20 cellular contexts compared by ENCODE assay signal in the genomic region with DNA sequence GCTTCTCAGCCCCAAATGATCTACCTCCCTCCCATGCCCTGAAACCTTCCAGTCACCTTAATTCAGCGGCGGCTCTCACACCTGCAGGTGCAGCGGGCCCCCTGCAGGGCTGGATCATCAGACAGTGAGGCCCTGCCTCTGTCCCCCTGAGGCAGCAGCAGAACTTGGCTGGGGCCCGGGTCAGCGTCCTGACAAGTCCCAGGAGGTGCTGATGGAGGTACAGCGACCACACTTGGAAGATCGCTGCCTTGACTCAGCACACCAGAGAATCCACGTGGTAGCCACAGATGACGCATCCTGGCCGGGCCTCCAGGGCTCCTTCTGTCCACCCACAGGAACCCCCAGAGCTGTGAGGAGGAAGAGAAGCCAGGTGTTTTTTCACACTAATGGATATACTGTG.
DNase-seq lines count a peak whose midpoint lies in the region; ATAC-seq and TF ChIP-seq lines count a peak whose summit lies in the region.
"Had no signal": no experiment of that assay in that cellular context is flagged by ENCODE, and none has a peak within 500 bp of the region (broad histone marks: within the 10 kb centered on the region; RNA-seq: fewer than 3 reads in every experiment).

No MANE protein-coding gene starts in this region.

- no peak overlapping the region for H3K4me3 ChIP-seq in fibroblast of mammary gland (ENCODE audit: control insufficient read depth, low read depth, low read length)
- H3K4me3 ChIP-seq: colonic mucosa had no signal

- DNase-seq in A172 (ENCODE audit: low spot score) (peak; percentile 13), Daoy (ENCODE audit: low read depth) (peak; percentile 85), RPMI7951 (ENCODE audit: low read depth) (peak; percentile 83), fibroblast of mammary gland (ENCODE audit: low read depth) (peak; percentile 81), progenitor cell of endocrine pancreas (ENCODE audit: low spot score, unreplicated experiment) (no peak)
- DNase-seq: activated CD8-positive, alpha-beta memory T cell treated with anti-CD3 and anti-CD28 coated beads, Interleukin-2, amount 10 ng/mL, durations not matched to agents 7 days and 5 days; activated effector memory CD4-positive, alpha-beta T cell treated with anti-CD3 and anti-CD28 coated beads, Interleukin-2, amount 50 U/mL, for 16 hours; amygdala; Caco-2; colonic mucosa; left ventricle myocardium superior; NCI-H1048; SIG-M5; stimulated activated CD4-positive, alpha-beta T cell treated with anti-CD3 and anti-CD28 coated beads, Interleukin-2, amount 100 ng/mL, for 48 hours; substantia nigra; T-helper 17 cell had no signal

- no peaks in the 10 kb centered on the region for H3K36me3 Mint-ChIP-seq in progenitor cell of endocrine pancreas (ENCODE audit: insufficient read depth)
- H3K36me3 Mint-ChIP-seq: activated CD8-positive, alpha-beta memory T cell treated with anti-CD3 and anti-CD28 coated beads, Interleukin-2, amount 10 ng/mL, durations not matched to agents 7 days and 5 days; IgD-negative memory B cell had no signal

- H3K27ac Mint-ChIP-seq in progenitor cell of endocrine pancreas: no peak overlapping the region
- H3K27ac Mint-ChIP-seq: activated CD8-positive, alpha-beta memory T cell treated with anti-CD3 and anti-CD28 coated beads, Interleukin-2, amount 10 ng/mL, durations not matched to agents 7 days and 5 days; IgD-negative memory B cell; T-helper 17 cell had no signal

- peaks cover 1% of the 10 kb centered on the region for H3K4me1 Mint-ChIP-seq in progenitor cell of endocrine pancreas (ENCODE audit: low read depth)
- H3K4me1 Mint-ChIP-seq: activated CD8-positive, alpha-beta memory T cell treated with anti-CD3 and anti-CD28 coated beads, Interleukin-2, amount 10 ng/mL, durations not matched to agents 7 days and 5 days; T-helper 17 cell had no signal

- peaks cover under 1% of the 10 kb centered on the region for H3K9me3 Mint-ChIP-seq in progenitor cell of endocrine pancreas (ENCODE audit: low read depth)

- ATAC-seq in GM18517 (IDR thresholded peaks at IDR 0.05; ENCODE audit: unreplicated experiment) (no peak), HG03378 (IDR thresholded peaks at IDR 0.05; ENCODE audit: unreplicated experiment) (no peak)
- ATAC-seq: activated CD4-positive, CD25-positive, alpha-beta regulatory T cell treated with anti-CD3 and anti-CD28 coated beads, Interleukin-2, amount 50 U/mL, for 24 hours; activated CD8-positive, alpha-beta memory T cell treated with anti-CD3 and anti-CD28 coated beads, Interleukin-2, amount 10 ng/mL, durations not matched to agents 7 days and 5 days; left ventricle myocardium superior; T-helper 17 cell had no signal

- TF ChIP-seq CTCF in fibroblast of mammary gland (conservative IDR thresholded peaks at IDR 0.05; ENCODE audit: control insufficient read depth, insufficient read depth, low read depth, low read length) (no peak), progenitor cell of endocrine pancreas (IDR thresholded peaks at IDR 0.05; ENCODE audit: unreplicated experiment) (no peak)

- peaks cover 4% of the 10 kb centered on the region for H3K27me3 Mint-ChIP-seq in progenitor cell of endocrine pancreas
- H3K27me3 Mint-ChIP-seq: activated CD8-positive, alpha-beta memory T cell treated with anti-CD3 and anti-CD28 coated beads, Interleukin-2, amount 10 ng/mL, durations not matched to agents 7 days and 5 days; IgD-negative memory B cell; T-helper 17 cell had no signal

- no peak overlapping the region for H3K4me3 Mint-ChIP-seq in progenitor cell of endocrine pancreas (ENCODE audit: low read depth)
- H3K4me3 Mint-ChIP-seq: activated CD8-positive, alpha-beta memory T cell treated with anti-CD3 and anti-CD28 coated beads, Interleukin-2, amount 10 ng/mL, durations not matched to agents 7 days and 5 days; IgD-negative memory B cell; T-helper 17 cell had no signal
